In the genomic region with DNA sequence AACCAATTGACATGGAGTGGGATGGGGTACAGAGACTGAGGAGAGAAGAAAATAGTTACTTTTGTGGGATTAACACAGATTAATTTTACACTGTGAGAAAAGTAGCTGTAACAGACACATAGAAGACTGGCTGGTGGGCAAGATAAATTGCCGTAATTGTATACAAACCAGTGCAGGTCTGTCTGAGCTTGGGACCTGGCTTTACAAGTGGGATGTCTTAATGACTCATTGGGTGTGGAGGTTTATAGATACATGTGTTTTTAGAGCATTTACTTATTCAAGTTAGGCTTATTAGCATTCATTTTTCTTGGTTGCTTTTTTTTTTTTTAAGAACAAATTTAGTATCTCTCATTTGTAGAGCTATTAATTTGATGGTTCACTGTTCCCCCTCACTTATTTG, we compare ENCODE assay signal across 25 cellular contexts. TPM values are rescaled to one million over a fixed set of nuclear protein-coding genes. Genes with fewer than 3 reads are reported as not detected.
DNase-seq lines count a peak whose midpoint lies in the region; ATAC-seq, FAIRE-seq and TF ChIP-seq lines count a peak whose summit lies in the region.
"Had no signal": no experiment of that assay in that cellular context is flagged by ENCODE, and none has a peak within 500 bp of the region (broad histone marks: within the 10 kb centered on the region; RNA-seq: fewer than 3 reads in every experiment).

No MANE protein-coding gene starts in this region.

- no peaks in the 10 kb centered on the region for H3K36me3 ChIP-seq in bronchial epithelial cell (ENCODE audit: control insufficient read depth, insufficient read depth, low read length)
- H3K36me3 ChIP-seq: SJCRH30, spleen had no signal

- H3K4me1 ChIP-seq in foreskin keratinocyte, result peaks cover 29% of the 10 kb centered on the region
- H3K4me1 ChIP-seq: SJCRH30, spleen had no signal

- H3K4me3 ChIP-seq in bronchial epithelial cell (ENCODE audit: low read depth, low read length), result no peak overlapping the region
- H3K4me3 ChIP-seq: SJCRH30, spleen had no signal

- TF ChIP-seq CTCF in bronchial epithelial cell (IDR thresholded peaks at IDR 0.05; ENCODE audit: insufficient read depth, low read length, severe bottlenecking) (no peak), foreskin keratinocyte (conservative IDR thresholded peaks at IDR 0.05) (no peak)

- no peak for FAIRE-seq in bronchial epithelial cell (lab: Jason Lieb, UNC)
- FAIRE-seq: colon had no signal

- no peak for ATAC-seq in foreskin keratinocyte
- no peak for ATAC-seq in HG02938 (IDR thresholded peaks at IDR 0.05; ENCODE audit: unreplicated experiment)
- ATAC-seq: activated CD4-positive, CD25-positive, alpha-beta regulatory T cell treated with anti-CD3 and anti-CD28 coated beads, Interleukin-2, amount 50 U/mL, for 24 hours; activated CD8-positive, alpha-beta T cell treated with anti-CD3 and anti-CD28 coated beads for 36 hours; left lobe of liver; natural killer cell; stimulated activated naive B cell treated with anti-CD40 and anti-IgM and Interleukin-4, amounts not matched to agents 10 μg/mL and 1 μg/mL and 100 μg/mL, for 72 hours; T-cell had no signal

- DNase-seq in LoVo (ENCODE audit: low spot score) (peak; percentile 45), bronchial epithelial cell (ENCODE audit: low read depth) (peak; percentile 68), foreskin keratinocyte (peak; percentile 32 to 60), medulla oblongata (ENCODE audit: extremely low spot score) (no peak)
- DNase-seq in stimulated activated CD4-positive, alpha-beta T cell treated with anti-CD3 and anti-CD28 coated beads, Interleukin-1b, Interleukin-23, amount 100 ng/mL, for 48 hours, result no peak
- DNase-seq: activated CD8-positive, alpha-beta T cell treated with anti-CD3 and anti-CD28 coated beads for 36 hours; activated effector memory CD4-positive, alpha-beta T cell treated with anti-CD3 and anti-CD28 coated beads, Interleukin-2, amount 50 U/mL, for 16 hours; activated T-cell treated with anti-CD3 and anti-CD28 coated beads for 4 hours; CD4-positive, CD25-positive, alpha-beta regulatory T cell; endodermal cell; HFFc6; natural killer cell; NCI-H1436 treated with DMSO at 0.1 percent for 48 hours; NCI-H510A; NK-92 treated with Interleukin-12 subunit alpha and Interleukin-12 subunit beta, amount 100 ng/mL, for 24 hours; SJCRH30; spleen; stimulated activated CD4-positive, alpha-beta T cell treated with anti-CD3 and anti-CD28 coated beads, Interleukin-4, amount 100 ng/mL, for 1 hour; stimulated activated naive B cell treated with anti-CD40 and anti-IgM and Interleukin-4, amounts not matched to agents 10 μg/mL and 1 μg/mL and 100 μg/mL, for 72 hours; T-cell had no signal

- H3K27ac ChIP-seq in foreskin keratinocyte (peak overlapping the region; percentile 63), temporal lobe (ENCODE audit: low read depth, low read length) (peak overlapping the region; percentile 59)
- H3K27ac ChIP-seq: SJCRH30, spleen had no signal

- no peaks in the 10 kb centered on the region for H3K27me3 ChIP-seq in bronchial epithelial cell (ENCODE audit: control insufficient read depth, insufficient read depth, low read length)
- no peaks in the 10 kb centered on the region for H3K27me3 ChIP-seq in foreskin keratinocyte
- H3K27me3 ChIP-seq: SJCRH30, spleen had no signal

RNA-seq across cellular contexts. Expression of a gene that starts 37.5 kb away (rescaled TPM):
- total RNA-seq in bronchial epithelial cell, result 39.4 and 51.3 TPM in 2 replicates
- total RNA-seq in foreskin keratinocyte, result 33.0 and 35.8 TPM in 2 replicates
- 5.8 and 7.4 TPM in 2 replicates for polyA plus RNA-seq in foreskin keratinocyte
- 41.1 TPM for total RNA-seq in temporal lobe

Comparison
In these comparisons a context has a peak if more than half of its experiments do, and no peak if none do; other contexts are left out.
1. DNase-seq: peak in LoVo (single experiment), bronchial epithelial cell (single experiment) and foreskin keratinocyte (2 of 2); none in medulla oblongata (single experiment) and stimulated activated CD4-positive, alpha-beta T cell treated with anti-CD3 and anti-CD28 coated beads, Interleukin-1b, Interleukin-23, amount 100 ng/mL, for 48 hours (single experiment).